23 cellular contexts compared by ENCODE assay signal in genomic region chr20:21377701-21378100, GRCh38. TPM values are rescaled to one million over a fixed set of nuclear protein-coding genes. Genes with fewer than 3 reads are reported as not detected.
"Had no signal": no experiment of that assay in that cellular context is flagged by ENCODE, and none has a peak within 500 bp of the region (broad histone marks: within the 10 kb centered on the region; RNA-seq: fewer than 3 reads in every experiment).

No MANE protein-coding gene starts in this region.

- H3K9me3 ChIP-seq: SJSA1, SK-N-SH had no signal

- H3K27me3 Mint-ChIP-seq: IgD-negative memory B cell had no signal

- FAIRE-seq: K562, RCC 7860 had no signal

- DNase-seq: Kasumi-1, MM.1S, NCI-H1092 treated with DMSO at 0.1 percent for 48 hours, NCI-H1436, NCI-H187, NCI-H2029, NCI-H2081 treated with DMSO at 0.1 percent for 48 hours, NCI-H2171, NCI-H226, NCI-H446, NCI-H510A, NCI-H524 treated with DMSO at 0.1 percent for 48 hours, NCI-H69, NCI-H774, Right ventricle myocardium superior, RPMI8226, SIG-M5, SK-N-SH had no signal

- H3K27ac Mint-ChIP-seq: IgD-negative memory B cell had no signal

- H3K4me3 ChIP-seq: K562, SJSA1 had no signal

- H3K9ac ChIP-seq: KMS-11, SK-N-SH had no signal

- H3K9me3 Mint-ChIP-seq: IgD-negative memory B cell had no signal

- ATAC-seq: K562 had no signal

- H3K4me2 ChIP-seq: KMS-11, SK-N-SH had no signal

- H3K4me3 Mint-ChIP-seq: IgD-negative memory B cell had no signal

- H3K27ac ChIP-seq: KMS-11, SJSA1 had no signal

- H3K27me3 ChIP-seq: SJSA1 had no signal

RNA-seq across cellular contexts. Expression of gene NKX2-4, which starts 19.6 kb away (rescaled TPM):
- total RNA-seq: K562, Right ventricle myocardium superior had no signal
- polyA plus RNA-seq: IgD-negative memory B cell, K562, SK-N-SH had no signal
